In the genomic region with DNA sequence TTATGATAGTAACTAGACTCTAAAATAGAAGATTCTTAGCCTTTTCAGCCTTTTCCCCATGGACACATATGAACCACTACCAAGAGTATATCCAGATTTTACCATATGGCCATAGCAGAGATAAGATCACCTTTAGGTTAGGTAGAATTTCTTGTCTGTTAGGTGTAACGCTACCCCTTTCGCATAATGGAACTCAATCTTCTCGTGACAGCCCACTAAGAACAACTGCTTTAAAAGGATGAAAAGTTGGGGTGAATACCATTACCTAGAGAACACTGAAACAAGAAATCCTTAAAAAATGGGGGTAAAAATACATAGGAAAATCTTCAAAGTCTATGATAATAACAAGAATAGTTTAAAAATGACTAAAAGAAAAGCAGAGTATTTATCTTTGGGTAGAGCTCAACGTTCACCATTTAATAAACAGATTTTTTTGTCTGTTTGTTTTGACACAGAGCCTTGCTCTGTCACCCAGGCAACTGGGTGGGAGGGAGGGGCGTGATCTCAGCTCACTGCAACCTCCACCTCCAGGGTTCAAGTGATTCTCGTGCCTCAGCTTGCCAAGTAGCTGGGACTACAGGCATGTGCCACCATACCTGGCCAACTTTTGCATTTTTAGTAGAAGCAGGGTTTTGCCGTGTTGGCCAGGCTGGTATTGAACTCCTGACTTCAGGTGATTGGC, we compare ENCODE assay signal across 1 cellular context.
TF ChIP-seq lines count a peak whose summit lies in the region.

No MANE protein-coding gene starts in this region.

TF ChIP-seq in IMR-90, 13 proteins besides CTCF, POLR2A, EP300 and RAD21 (continued from another document):
- TF ChIP-seq, protein P1, sequence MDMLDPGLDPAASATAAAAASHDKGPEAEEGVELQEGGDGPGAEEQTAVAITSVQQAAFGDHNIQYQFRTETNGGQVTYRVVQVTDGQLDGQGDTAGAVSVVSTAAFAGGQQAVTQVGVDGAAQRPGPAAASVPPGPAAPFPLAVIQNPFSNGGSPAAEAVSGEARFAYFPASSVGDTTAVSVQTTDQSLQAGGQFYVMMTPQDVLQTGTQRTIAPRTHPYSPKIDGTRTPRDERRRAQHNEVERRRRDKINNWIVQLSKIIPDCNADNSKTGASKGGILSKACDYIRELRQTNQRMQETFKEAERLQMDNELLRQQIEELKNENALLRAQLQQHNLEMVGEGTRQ (IDR thresholded peaks at IDR 0.05; ENCODE audit: low read depth, low read length) = no peak
- no peak for TF ChIP-seq CHD1 (IDR thresholded peaks at IDR 0.05; ENCODE audit: low read depth, low read length)
